In the genomic region with DNA sequence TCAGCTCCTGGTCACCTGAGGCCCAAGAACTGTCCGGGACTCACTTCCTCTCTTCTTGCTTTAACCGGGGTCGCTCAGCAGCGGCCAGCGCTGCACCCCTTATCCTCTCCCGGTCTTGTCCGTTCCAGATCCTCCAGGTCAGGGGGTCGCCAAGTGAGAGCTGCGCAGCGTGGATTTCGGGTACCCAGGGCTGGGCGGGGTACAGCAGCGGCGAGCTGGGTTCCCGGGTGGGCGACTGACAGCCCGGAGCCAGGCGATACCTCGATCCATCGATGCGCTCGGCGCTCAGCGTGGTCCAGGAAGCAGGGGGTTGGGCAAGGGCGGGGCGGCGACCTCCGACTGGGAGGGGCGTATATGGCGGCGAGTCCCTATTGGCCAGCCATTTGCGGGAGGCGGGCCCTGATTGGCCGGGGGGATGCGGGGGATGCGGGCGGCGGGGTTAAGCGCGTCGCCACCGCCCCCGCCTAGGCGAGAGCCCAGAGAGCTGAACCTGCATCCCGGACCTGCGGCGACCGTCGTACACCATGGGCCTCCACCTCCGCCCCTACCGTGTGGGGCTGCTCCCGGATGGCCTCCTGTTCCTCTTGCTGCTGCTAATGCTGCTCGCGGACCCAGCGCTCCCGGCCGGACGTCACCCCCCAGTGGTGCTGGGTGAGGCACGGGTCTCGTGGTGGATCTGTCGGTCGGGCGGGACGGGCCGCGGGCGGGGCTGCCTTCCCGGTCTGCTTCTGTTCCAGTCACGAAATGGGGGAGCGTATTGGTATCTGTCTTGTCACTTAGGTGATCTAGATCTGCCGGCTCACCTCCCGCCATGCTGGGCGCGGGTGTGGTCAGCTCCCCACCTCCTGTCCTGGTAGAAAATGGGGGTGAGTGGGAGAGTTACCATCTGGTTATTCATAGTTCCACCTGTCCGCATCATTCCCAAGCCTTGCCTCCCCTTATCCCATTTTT, we compare ENCODE assay signal across 1 cellular context.
TF ChIP-seq lines count a peak whose summit lies in the region.

A gene with protein sequence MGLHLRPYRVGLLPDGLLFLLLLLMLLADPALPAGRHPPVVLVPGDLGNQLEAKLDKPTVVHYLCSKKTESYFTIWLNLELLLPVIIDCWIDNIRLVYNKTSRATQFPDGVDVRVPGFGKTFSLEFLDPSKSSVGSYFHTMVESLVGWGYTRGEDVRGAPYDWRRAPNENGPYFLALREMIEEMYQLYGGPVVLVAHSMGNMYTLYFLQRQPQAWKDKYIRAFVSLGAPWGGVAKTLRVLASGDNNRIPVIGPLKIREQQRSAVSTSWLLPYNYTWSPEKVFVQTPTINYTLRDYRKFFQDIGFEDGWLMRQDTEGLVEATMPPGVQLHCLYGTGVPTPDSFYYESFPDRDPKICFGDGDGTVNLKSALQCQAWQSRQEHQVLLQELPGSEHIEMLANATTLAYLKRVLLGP (plus strand): TSS at position 471 of the 951 bp plus-strand sequence. CDS start 54 bp downstream, at position 525.

TF ChIP-seq in HepG2, 621 proteins besides CTCF, POLR2A, EP300 and RAD21 (continues in another document):
- TF ChIP-seq SAP130 (CRISPR knock-in tag; IDR thresholded peaks at IDR 0.05; ENCODE audit: low read depth) (peak; percentile 96), SRSF4 (IDR thresholded peaks at IDR 0.05; ENCODE audit: low read depth, low read length, poor library complexity, severe bottlenecking) (no peak), ZNF629 (CRISPR knock-in tag; conservative IDR thresholded peaks at IDR 0.05) (no peak), ZNF598 (CRISPR knock-in tag; IDR thresholded peaks at IDR 0.05; ENCODE audit: borderline replicate concordance) (peak; percentile 11; the same call in 1 of the 2 replicates), HDAC1 (CRISPR knock-in tag; IDR thresholded peaks at IDR 0.05) (peak; percentile 97), FOXP1 (IDR thresholded peaks at IDR 0.05) (no peak), FOXP1 (CRISPR knock-in tag; IDR thresholded peaks at IDR 0.05) (0 out of 2 replicates have a peak, but pooled peaks have one; percentile 7), IRF2 (CRISPR knock-in tag; IDR thresholded peaks at IDR 0.05) (peak; percentile 76; the same call in 1 of the 2 replicates), TBX3 (IDR thresholded peaks at IDR 0.05; ENCODE audit: borderline replicate concordance) (no peak), POLR2G (IDR thresholded peaks at IDR 0.05; ENCODE audit: low read depth, low read length) (peak; percentile 67), ZKSCAN1 (IDR thresholded peaks at IDR 0.05; ENCODE audit: low read length) (no peak), MTF2 (CRISPR knock-in tag; IDR thresholded peaks at IDR 0.05; ENCODE audit: borderline replicate concordance) (no peak), RFXANK (CRISPR knock-in tag; IDR thresholded peaks at IDR 0.05) (no peak; the same call in 1 of the 2 replicates), ZNF558 (CRISPR knock-in tag; IDR thresholded peaks at IDR 0.05; ENCODE audit: borderline replicate concordance) (peak; percentile 81; the same call in 1 of the 2 replicates), PAF1 (CRISPR knock-in tag; IDR thresholded peaks at IDR 0.05) (no peak), AGO2 (optimal IDR thresholded peaks at IDR 0.05; ENCODE audit: low read depth, low read length) (no peak), CHCHD3 (CRISPR knock-in tag; IDR thresholded peaks at IDR 0.05) (no peak), SYNCRIP (IDR thresholded peaks at IDR 0.05; ENCODE audit: insufficient read depth, low read depth, low read length) (no peak), SMAD9 (CRISPR knock-in tag; IDR thresholded peaks at IDR 0.05) (no peak), ZNF556 (CRISPR knock-in tag; IDR thresholded peaks at IDR 0.05; ENCODE audit: borderline replicate concordance) (no peak; the same call in 1 of the 2 replicates), ZNF282 (IDR thresholded peaks at IDR 0.05; ENCODE audit: partially characterized antibody) (no peak), TRIM24 (CRISPR knock-in tag; IDR thresholded peaks at IDR 0.05) (no peak), BCL6 (CRISPR knock-in tag; IDR thresholded peaks at IDR 0.05) (0 out of 2 replicates have a peak, but pooled peaks have one; percentile 20), ZFP82 (CRISPR knock-in tag; IDR thresholded peaks at IDR 0.05; ENCODE audit: borderline replicate concordance) (no peak), MEF2D (CRISPR knock-in tag; IDR thresholded peaks at IDR 0.05) (peak; percentile 65), ZFP1 (CRISPR knock-in tag; IDR thresholded peaks at IDR 0.05) (no peak), ZNF616 (CRISPR knock-in tag; IDR thresholded peaks at IDR 0.05; ENCODE audit: low read depth) (peak; percentile 66; the same call in 1 of the 2 replicates), ZNF607 (CRISPR knock-in tag; IDR thresholded peaks at IDR 0.05; ENCODE audit: borderline replicate concordance) (peak; percentile 87), TCF12 (IDR thresholded peaks at IDR 0.05) (no peak), TCF12 (CRISPR knock-in tag; IDR thresholded peaks at IDR 0.05) (no peak), GTF3A (CRISPR knock-in tag; conservative IDR thresholded peaks at IDR 0.05) (no peak; the same call in 1 of the 2 replicates), DNMT3B (CRISPR knock-in tag; conservative IDR thresholded peaks at IDR 0.05) (no peak; the same call in 1 of the 2 replicates), NR2F2 (IDR thresholded peaks at IDR 0.05; ENCODE audit: borderline replicate concordance, low read depth) (no peak; the same call in 1 of the 2 replicates), SOX6 (IDR thresholded peaks at IDR 0.05) (no peak), SOX6 (CRISPR knock-in tag; IDR thresholded peaks at IDR 0.05) (peak; percentile 69), ZSCAN31 (CRISPR knock-in tag; IDR thresholded peaks at IDR 0.05; ENCODE audit: low read depth) (peak; percentile 95), NFYC (CRISPR knock-in tag; IDR thresholded peaks at IDR 0.05) (peak; percentile 92), KDM3A (CRISPR knock-in tag; IDR thresholded peaks at IDR 0.05; ENCODE audit: low read depth) (peak; percentile 66; the same call in 1 of the 2 replicates), PHF21A (CRISPR knock-in tag; IDR thresholded peaks at IDR 0.05) (peak; percentile 54; the same call in 1 of the 2 replicates), POLR2AphosphoS2 (IDR thresholded peaks at IDR 0.05; ENCODE audit: low read depth, low read length) (peak; percentile 50; the same call in 1 of the 2 replicates), ZFP62 (CRISPR knock-in tag; IDR thresholded peaks at IDR 0.05) (no peak), ZNF235 (CRISPR knock-in tag; IDR thresholded peaks at IDR 0.05; ENCODE audit: borderline replicate concordance) (0 out of 2 replicates have a peak, but pooled peaks have one; percentile 65), THAP11 (CRISPR knock-in tag; IDR thresholded peaks at IDR 0.05) (peak; percentile 84), ZNF747 (CRISPR knock-in tag; IDR thresholded peaks at IDR 0.05; ENCODE audit: borderline replicate concordance) (peak; percentile 92), NCOA2 (CRISPR knock-in tag; IDR thresholded peaks at IDR 0.05) (no peak; the same call in none of the 2 replicates), SATB2 (CRISPR knock-in tag; IDR thresholded peaks at IDR 0.05) (no peak)
- TF ChIP-seq, protein P1, sequence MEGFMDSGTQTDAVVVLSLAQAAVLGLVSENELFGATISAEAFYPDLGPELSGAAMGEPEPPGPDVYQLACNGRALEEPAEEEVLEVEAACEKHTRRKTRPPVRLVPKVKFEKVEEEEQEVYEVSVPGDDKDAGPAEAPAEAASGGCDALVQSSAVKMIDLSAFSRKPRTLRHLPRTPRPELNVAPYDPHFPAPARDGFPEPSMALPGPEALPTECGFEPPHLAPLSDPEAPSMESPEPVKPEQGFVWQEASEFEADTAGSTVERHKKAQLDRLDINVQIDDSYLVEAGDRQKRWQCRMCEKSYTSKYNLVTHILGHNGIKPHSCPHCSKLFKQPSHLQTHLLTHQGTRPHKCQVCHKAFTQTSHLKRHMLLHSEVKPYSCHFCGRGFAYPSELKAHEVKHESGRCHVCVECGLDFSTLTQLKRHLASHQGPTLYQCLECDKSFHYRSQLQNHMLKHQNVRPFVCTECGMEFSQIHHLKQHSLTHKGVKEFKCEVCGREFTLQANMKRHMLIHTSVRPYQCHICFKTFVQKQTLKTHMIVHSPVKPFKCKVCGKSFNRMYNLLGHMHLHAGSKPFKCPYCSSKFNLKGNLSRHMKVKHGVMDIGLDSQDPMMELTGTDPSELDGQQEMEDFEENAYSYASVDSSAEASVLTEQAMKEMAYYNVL (CRISPR knock-in tag; IDR thresholded peaks at IDR 0.05; ENCODE audit: borderline replicate concordance): 0 out of 2 replicates have a peak, but pooled peaks have one; percentile 61
- TF ChIP-seq, protein P2, sequence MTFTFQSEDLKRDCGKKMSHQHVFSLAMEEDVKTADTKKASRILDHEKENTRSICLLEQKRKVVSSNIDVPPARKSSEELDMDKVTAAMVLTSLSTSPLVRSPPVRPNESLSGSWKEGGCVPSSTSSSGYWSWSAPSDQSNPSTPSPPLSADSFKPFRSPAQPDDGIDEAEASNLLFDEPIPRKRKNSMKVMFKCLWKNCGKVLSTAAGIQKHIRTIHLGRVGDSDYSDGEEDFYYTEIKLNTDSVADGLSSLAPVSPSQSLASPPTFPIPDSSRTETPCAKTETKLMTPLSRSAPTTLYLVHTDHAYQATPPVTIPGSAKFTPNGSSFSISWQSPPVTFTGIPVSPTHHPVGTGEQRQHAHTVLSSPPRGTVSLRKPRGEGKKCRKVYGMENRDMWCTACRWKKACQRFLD (CRISPR knock-in tag; IDR thresholded peaks at IDR 0.05; ENCODE audit: borderline replicate concordance): 0 out of 2 replicates have a peak, but pooled peaks have one; percentile 75
- TF ChIP-seq, protein P3, sequence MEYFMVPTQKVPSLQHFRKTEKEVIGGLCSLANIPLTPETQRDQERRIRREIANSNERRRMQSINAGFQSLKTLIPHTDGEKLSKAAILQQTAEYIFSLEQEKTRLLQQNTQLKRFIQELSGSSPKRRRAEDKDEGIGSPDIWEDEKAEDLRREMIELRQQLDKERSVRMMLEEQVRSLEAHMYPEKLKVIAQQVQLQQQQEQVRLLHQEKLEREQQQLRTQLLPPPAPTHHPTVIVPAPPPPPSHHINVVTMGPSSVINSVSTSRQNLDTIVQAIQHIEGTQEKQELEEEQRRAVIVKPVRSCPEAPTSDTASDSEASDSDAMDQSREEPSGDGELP (IDR thresholded peaks at IDR 0.05; ENCODE audit: borderline replicate concordance, low read depth): peak; percentile 50; the same call in 1 of the 2 replicates
- TF ChIP-seq, protein P4, sequence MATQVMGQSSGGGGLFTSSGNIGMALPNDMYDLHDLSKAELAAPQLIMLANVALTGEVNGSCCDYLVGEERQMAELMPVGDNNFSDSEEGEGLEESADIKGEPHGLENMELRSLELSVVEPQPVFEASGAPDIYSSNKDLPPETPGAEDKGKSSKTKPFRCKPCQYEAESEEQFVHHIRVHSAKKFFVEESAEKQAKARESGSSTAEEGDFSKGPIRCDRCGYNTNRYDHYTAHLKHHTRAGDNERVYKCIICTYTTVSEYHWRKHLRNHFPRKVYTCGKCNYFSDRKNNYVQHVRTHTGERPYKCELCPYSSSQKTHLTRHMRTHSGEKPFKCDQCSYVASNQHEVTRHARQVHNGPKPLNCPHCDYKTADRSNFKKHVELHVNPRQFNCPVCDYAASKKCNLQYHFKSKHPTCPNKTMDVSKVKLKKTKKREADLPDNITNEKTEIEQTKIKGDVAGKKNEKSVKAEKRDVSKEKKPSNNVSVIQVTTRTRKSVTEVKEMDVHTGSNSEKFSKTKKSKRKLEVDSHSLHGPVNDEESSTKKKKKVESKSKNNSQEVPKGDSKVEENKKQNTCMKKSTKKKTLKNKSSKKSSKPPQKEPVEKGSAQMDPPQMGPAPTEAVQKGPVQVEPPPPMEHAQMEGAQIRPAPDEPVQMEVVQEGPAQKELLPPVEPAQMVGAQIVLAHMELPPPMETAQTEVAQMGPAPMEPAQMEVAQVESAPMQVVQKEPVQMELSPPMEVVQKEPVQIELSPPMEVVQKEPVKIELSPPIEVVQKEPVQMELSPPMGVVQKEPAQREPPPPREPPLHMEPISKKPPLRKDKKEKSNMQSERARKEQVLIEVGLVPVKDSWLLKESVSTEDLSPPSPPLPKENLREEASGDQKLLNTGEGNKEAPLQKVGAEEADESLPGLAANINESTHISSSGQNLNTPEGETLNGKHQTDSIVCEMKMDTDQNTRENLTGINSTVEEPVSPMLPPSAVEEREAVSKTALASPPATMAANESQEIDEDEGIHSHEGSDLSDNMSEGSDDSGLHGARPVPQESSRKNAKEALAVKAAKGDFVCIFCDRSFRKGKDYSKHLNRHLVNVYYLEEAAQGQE (IDR thresholded peaks at IDR 0.05; ENCODE audit: borderline replicate concordance in 1 of 2, low read depth in 1 of 2, low read length in 2 of 2): no peak
- TF ChIP-seq, protein P5, sequence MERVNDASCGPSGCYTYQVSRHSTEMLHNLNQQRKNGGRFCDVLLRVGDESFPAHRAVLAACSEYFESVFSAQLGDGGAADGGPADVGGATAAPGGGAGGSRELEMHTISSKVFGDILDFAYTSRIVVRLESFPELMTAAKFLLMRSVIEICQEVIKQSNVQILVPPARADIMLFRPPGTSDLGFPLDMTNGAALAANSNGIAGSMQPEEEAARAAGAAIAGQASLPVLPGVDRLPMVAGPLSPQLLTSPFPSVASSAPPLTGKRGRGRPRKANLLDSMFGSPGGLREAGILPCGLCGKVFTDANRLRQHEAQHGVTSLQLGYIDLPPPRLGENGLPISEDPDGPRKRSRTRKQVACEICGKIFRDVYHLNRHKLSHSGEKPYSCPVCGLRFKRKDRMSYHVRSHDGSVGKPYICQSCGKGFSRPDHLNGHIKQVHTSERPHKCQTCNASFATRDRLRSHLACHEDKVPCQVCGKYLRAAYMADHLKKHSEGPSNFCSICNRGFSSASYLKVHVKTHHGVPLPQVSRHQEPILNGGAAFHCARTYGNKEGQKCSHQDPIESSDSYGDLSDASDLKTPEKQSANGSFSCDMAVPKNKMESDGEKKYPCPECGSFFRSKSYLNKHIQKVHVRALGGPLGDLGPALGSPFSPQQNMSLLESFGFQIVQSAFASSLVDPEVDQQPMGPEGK (CRISPR knock-in tag; IDR thresholded peaks at IDR 0.05): peak; percentile 93
- TF ChIP-seq, protein P6, sequence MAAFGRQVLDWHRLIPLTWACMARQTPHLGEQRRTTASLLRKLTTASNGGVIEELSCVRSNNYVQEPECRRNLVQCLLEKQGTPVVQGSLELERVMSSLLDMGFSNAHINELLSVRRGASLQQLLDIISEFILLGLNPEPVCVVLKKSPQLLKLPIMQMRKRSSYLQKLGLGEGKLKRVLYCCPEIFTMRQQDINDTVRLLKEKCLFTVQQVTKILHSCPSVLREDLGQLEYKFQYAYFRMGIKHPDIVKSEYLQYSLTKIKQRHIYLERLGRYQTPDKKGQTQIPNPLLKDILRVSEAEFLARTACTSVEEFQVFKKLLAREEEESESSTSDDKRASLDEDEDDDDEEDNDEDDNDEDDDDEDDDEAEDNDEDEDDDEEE (CRISPR knock-in tag; IDR thresholded peaks at IDR 0.05): no peak; the same call in 1 of the 2 replicates
- TF ChIP-seq, protein P7, sequence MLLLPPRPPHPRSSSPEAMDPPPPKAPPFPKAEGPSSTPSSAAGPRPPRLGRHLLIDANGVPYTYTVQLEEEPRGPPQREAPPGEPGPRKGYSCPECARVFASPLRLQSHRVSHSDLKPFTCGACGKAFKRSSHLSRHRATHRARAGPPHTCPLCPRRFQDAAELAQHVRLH (CRISPR knock-in tag; IDR thresholded peaks at IDR 0.05; ENCODE audit: borderline replicate concordance, low read depth): peak; percentile 35; the same call in 1 of the 2 replicates
- TF ChIP-seq, protein P8, sequence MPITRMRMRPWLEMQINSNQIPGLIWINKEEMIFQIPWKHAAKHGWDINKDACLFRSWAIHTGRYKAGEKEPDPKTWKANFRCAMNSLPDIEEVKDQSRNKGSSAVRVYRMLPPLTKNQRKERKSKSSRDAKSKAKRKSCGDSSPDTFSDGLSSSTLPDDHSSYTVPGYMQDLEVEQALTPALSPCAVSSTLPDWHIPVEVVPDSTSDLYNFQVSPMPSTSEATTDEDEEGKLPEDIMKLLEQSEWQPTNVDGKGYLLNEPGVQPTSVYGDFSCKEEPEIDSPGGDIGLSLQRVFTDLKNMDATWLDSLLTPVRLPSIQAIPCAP (CRISPR knock-in tag; IDR thresholded peaks at IDR 0.05; ENCODE audit: low read depth): no peak
